ENCODE assay signal across 14 cellular contexts in the genomic region with DNA sequence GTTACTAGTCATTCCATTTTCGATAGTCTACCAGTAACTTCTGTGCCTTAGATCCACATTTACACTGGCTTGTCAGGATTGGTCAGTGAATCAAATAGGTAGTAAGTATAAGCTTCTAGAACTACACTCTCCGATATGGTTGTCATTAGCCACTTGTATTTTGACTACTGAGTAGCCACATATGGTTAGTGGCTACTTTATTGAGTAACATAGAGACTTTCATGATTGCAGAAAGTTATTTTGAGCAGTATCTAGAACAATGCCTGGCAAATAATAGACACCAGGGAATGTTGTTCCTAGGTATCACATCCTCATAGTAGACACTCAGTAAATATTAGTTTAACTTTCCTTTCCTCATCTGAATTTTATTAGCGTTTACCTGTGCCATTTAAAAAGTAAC.
DNase-seq lines count a peak whose midpoint lies in the region; ATAC-seq and TF ChIP-seq lines count a peak whose summit lies in the region.
"Had no signal": no experiment of that assay in that cellular context is flagged by ENCODE, and none has a peak within 500 bp of the region (broad histone marks: within the 10 kb centered on the region; RNA-seq: fewer than 3 reads in every experiment).

No MANE protein-coding gene starts in this region.

- in situ Hi-C loops in mammary epithelial cell (cut with MboI; ENCODE audit: low sequenced_read_pairs in 2 of 2): no loop called here

- CTCF ChIA-PET in CD4-positive, alpha-beta memory T cell (lab: Charles Lee; ENCODE audit: partially characterized antibody): no interaction called here
- CTCF ChIA-PET in mammary epithelial cell (lab: Charles Lee; ENCODE audit: low non-redundant PET): no interaction called here

- no peak for DNase-seq in stimulated activated effector memory CD8-positive, alpha-beta T cell treated with anti-CD3 and anti-CD28 coated beads, Interleukin-12 subunit alpha, Interleukin-12 subunit beta, amount 100 ng/mL, for 72 hours (ENCODE audit: low spot score in 2 of 2)
- DNase-seq in cerebellar cortex (ENCODE audit: low spot score): no peak
- DNase-seq in CD4-positive, alpha-beta memory T cell: no peak
- no peak for DNase-seq in mammary epithelial cell
- DNase-seq: activated naive CD4-positive, alpha-beta T cell treated with Interleukin-2 at 50 U/mL for 16 hours; head of caudate nucleus; NCI-H1436 treated with DMSO at 0.1 percent for 48 hours; right cardiac atrium; Right ventricle myocardium superior had no signal

- H3K9me3 ChIP-seq in CD4-positive, alpha-beta memory T cell (ENCODE audit: control insufficient read depth in 1 of 2, low read length in 2 of 2): no peaks in the 10 kb centered on the region
- no peaks in the 10 kb centered on the region for H3K9me3 ChIP-seq in mammary epithelial cell (replicated peaks; ENCODE audit: insufficient read depth, low read length)

- no peaks in the 10 kb centered on the region for H3K27me3 ChIP-seq in CD4-positive, alpha-beta memory T cell (ENCODE audit: insufficient read depth, low read length)
- no peaks in the 10 kb centered on the region for H3K27me3 ChIP-seq in mammary epithelial cell (ENCODE audit: insufficient read depth, low read length)

- POLR2A ChIA-PET in CD4-positive, alpha-beta memory T cell (lab: Charles Lee; ENCODE audit: partially characterized antibody): interaction anchor here (0.5 kb wide), 1 partner anchor 92 kb away, joined by 3 read pairs; no protein-coding TSS in a partner anchor

- TF ChIP-seq CTCF in mammary epithelial cell (conservative IDR thresholded peaks at IDR 0.05 in 1 of 2, IDR thresholded peaks at IDR 0.05 in 1 of 2; ENCODE audit: extremely low read depth in 1 of 2, insufficient read depth in 1 of 2, low read depth in 1 of 2, low read length in 2 of 2): no peak

- no peaks in the 10 kb centered on the region for H3K27me3 Mint-ChIP-seq in CD4-positive, alpha-beta memory T cell

- H3K4me3 ChIP-seq in CD4-positive, alpha-beta memory T cell (ENCODE audit: low read length in 2 of 2): no peak overlapping the region
- H3K4me3 ChIP-seq in mammary epithelial cell (replicated peaks in 1 of 3; ENCODE audit: insufficient read depth in 1 of 3, low read depth in 2 of 3, low read length in 3 of 3): no peak overlapping the region
- H3K4me3 ChIP-seq: K562 had no signal

- H3K36me3 Mint-ChIP-seq in stimulated activated effector memory CD8-positive, alpha-beta T cell treated with anti-CD3 and anti-CD28 coated beads, Interleukin-12 subunit alpha, Interleukin-12 subunit beta, amount 100 ng/mL, for 72 hours: no peaks in the 10 kb centered on the region
- H3K36me3 Mint-ChIP-seq in CD4-positive, alpha-beta memory T cell: peaks cover 20 to 45% of the 10 kb centered on the region in 2 donors

- no peak overlapping the region for H3K27ac Mint-ChIP-seq in stimulated activated effector memory CD8-positive, alpha-beta T cell treated with anti-CD3 and anti-CD28 coated beads, Interleukin-12 subunit alpha, Interleukin-12 subunit beta, amount 100 ng/mL, for 72 hours
- no peak overlapping the region for H3K27ac Mint-ChIP-seq in CD4-positive, alpha-beta memory T cell
- H3K27ac Mint-ChIP-seq: nephron had no signal

- H3K4me1 Mint-ChIP-seq in stimulated activated effector memory CD8-positive, alpha-beta T cell treated with anti-CD3 and anti-CD28 coated beads, Interleukin-12 subunit alpha, Interleukin-12 subunit beta, amount 100 ng/mL, for 72 hours: peaks cover 7% of the 10 kb centered on the region
- no peaks in the 10 kb centered on the region for H3K4me1 Mint-ChIP-seq in CD4-positive, alpha-beta memory T cell

- no peaks in the 10 kb centered on the region for H3K4me1 ChIP-seq in CD4-positive, alpha-beta memory T cell (ENCODE audit: insufficient read depth, low read length)
- peaks cover 3% of the 10 kb centered on the region for H3K4me1 ChIP-seq in mammary epithelial cell (ENCODE audit: insufficient read depth, low read length)

- no peaks in the 10 kb centered on the region for H3K36me3 ChIP-seq in CD4-positive, alpha-beta memory T cell (ENCODE audit: insufficient read depth, low read length)
- peaks cover 2% of the 10 kb centered on the region for H3K36me3 ChIP-seq in mammary epithelial cell (ENCODE audit: insufficient read depth, low read length)

- no peak overlapping the region for H2AFZ ChIP-seq in mammary epithelial cell (ENCODE audit: low read depth, low read length)

- no peak overlapping the region for H3K4me3 Mint-ChIP-seq in stimulated activated effector memory CD8-positive, alpha-beta T cell treated with anti-CD3 and anti-CD28 coated beads, Interleukin-12 subunit alpha, Interleukin-12 subunit beta, amount 100 ng/mL, for 72 hours
- no peak overlapping the region for H3K4me3 Mint-ChIP-seq in CD4-positive, alpha-beta memory T cell
- H3K4me3 Mint-ChIP-seq: nephron had no signal

- H3K9ac ChIP-seq in mammary epithelial cell (ENCODE audit: insufficient read depth, low read length): no peak overlapping the region

- dilution Hi-C loops in mammary epithelial cell (cut with HindIII; ENCODE audit: low sequenced_read_pairs): loop anchor here (10.0 kb wide), 1 partner anchor 145 kb away; no protein-coding TSS in a partner anchor

- H3K27ac ChIP-seq in CD4-positive, alpha-beta memory T cell (ENCODE audit: low read depth, low read length): no peak overlapping the region
- no peak overlapping the region for H3K27ac ChIP-seq in mammary epithelial cell (ENCODE audit: insufficient read depth, low read depth, low read length)

- no peaks in the 10 kb centered on the region for H3K79me2 ChIP-seq in mammary epithelial cell (ENCODE audit: insufficient read depth, low read length)

- WGBS in mammary epithelial cell (ENCODE audit: low coverage, missing lambda C conversion rate): 94% methylated on average over 3 of the region's 3 CpGs

- no peaks in the 10 kb centered on the region for H3K9me3 Mint-ChIP-seq in stimulated activated effector memory CD8-positive, alpha-beta T cell treated with anti-CD3 and anti-CD28 coated beads, Interleukin-12 subunit alpha, Interleukin-12 subunit beta, amount 100 ng/mL, for 72 hours
- H3K9me3 Mint-ChIP-seq in CD4-positive, alpha-beta memory T cell: peaks cover 0 to 4% (median 0%) of the 10 kb centered on the region in 8 donors
- H3K9me3 Mint-ChIP-seq: nephron had no signal

- intact Hi-C loops in CD4-positive, alpha-beta memory T cell (cut with micrococcal nuclease): no loop called here
- intact Hi-C loops in mammary epithelial cell (cut with micrococcal nuclease): no loop called here

- BruUV-seq in mammary epithelial cell (replicated peaks; lab: Mats Ljungman, UMichigan): no TSS peak

- no peak overlapping the region for H3K4me2 ChIP-seq in mammary epithelial cell (ENCODE audit: insufficient read depth, low read depth, low read length)

- peak; percentile 68 for ATAC-seq in GM18907 (IDR thresholded peaks at IDR 0.05; ENCODE audit: unreplicated experiment)
- peak; percentile 99 for ATAC-seq in HG02610 (IDR thresholded peaks at IDR 0.05; ENCODE audit: unreplicated experiment)
- ATAC-seq in HG03432 (IDR thresholded peaks at IDR 0.05; ENCODE audit: unreplicated experiment): peak; percentile 83
- peak; percentile 92 for ATAC-seq in stimulated activated effector memory CD8-positive, alpha-beta T cell treated with anti-CD3 and anti-CD28 coated beads, Interleukin-12 subunit alpha, Interleukin-12 subunit beta, amount 100 ng/mL, for 72 hours
- ATAC-seq: K562, right cardiac atrium had no signal

- no peaks in the 10 kb centered on the region for H4K20me1 ChIP-seq in mammary epithelial cell (ENCODE audit: insufficient read depth, low read length)
